Comparison of ENCODE assay signal across 20 cellular contexts in genomic region chr16:19098173-19098572, GRCh38. TPM values are rescaled to one million over a fixed set of nuclear protein-coding genes. Genes with fewer than 3 reads are reported as not detected.
DNase-seq lines count a peak whose midpoint lies in the region; ATAC-seq, FAIRE-seq and TF ChIP-seq lines count a peak whose summit lies in the region.
"Had no signal": no experiment of that assay in that cellular context is flagged by ENCODE, and none has a peak within 500 bp of the region (broad histone marks: within the 10 kb centered on the region; RNA-seq: fewer than 3 reads in every experiment).

No MANE protein-coding gene starts in this region.

- POLR2A ChIA-PET in HepG2 (lab: Yijun Ruan, JAX), result no interaction called here
- POLR2A ChIA-PET in K562 (lab: Yijun Ruan, JAX), result no interaction called here

- H4K20me1 ChIP-seq in HepG2 (ENCODE audit: insufficient read depth, low read length), result no peaks in the 10 kb centered on the region
- H4K20me1 ChIP-seq in K562 (replicated peaks; ENCODE audit: control insufficient read depth, insufficient read depth, low read length), result no peaks in the 10 kb centered on the region
- H4K20me1 ChIP-seq: BLaER1 had no signal

- TF ChIP-seq RAD21 in HepG2 (CRISPR knock-in tag; IDR thresholded peaks at IDR 0.05), result no peak
- TF ChIP-seq RAD21 in K562 (CRISPR knock-in tag; conservative IDR thresholded peaks at IDR 0.05 in 1 of 2, IDR thresholded peaks at IDR 0.05 in 1 of 2), result no peak

- H3K4me2 ChIP-seq in HepG2 (ENCODE audit: low read depth, low read length), result no peak overlapping the region
- no peak overlapping the region for H3K4me2 ChIP-seq in K562 (ENCODE audit: insufficient read depth, low read length)
- H3K4me2 ChIP-seq: BLaER1, GM23338 had no signal

- H3K27ac ChIP-seq in HepG2 (ENCODE audit: extremely low read length, insufficient read depth, low read length), result no peak overlapping the region
- H3K27ac ChIP-seq in right lobe of liver, result no peak overlapping the region
- no peak overlapping the region for H3K27ac ChIP-seq in K562 (ENCODE audit: extremely low read depth, low read depth, low read length)
- H3K27ac ChIP-seq: 22Rv1, BLaER1 had no signal

- ATAC-seq in HepG2 (no peak), right lobe of liver (no peak), K562 (no peak), HG03280 (IDR thresholded peaks at IDR 0.05; ENCODE audit: unreplicated experiment) (no peak), left lobe of liver (no peak)
- ATAC-seq: GM23338 had no signal

- H3K4me3 ChIP-seq in HepG2 (replicated peaks in 1 of 3; ENCODE audit: insufficient read depth in 1 of 3, low read depth in 2 of 3, low read length in 3 of 3), result no peak overlapping the region
- H3K4me3 ChIP-seq in right lobe of liver, result no peak overlapping the region
- no peak overlapping the region for H3K4me3 ChIP-seq in K562
- H3K4me3 ChIP-seq: BLaER1, GM23338 had no signal

- in situ Hi-C loops in HepG2 (cut with HindIII; ENCODE audit: extremely low pct_ligation_motif_present, low pct_unique_long_range_greater_than_20kb) (no loop called here), K562 (cut with MboI) (no loop called here)

- CTCF ChIA-PET in HepG2 (lab: Yijun Ruan, JAX; ENCODE audit: low intra/inter-chr PET ratio, low total read pairs), result no interaction called here
- CTCF ChIA-PET in K562 (lab: Yijun Ruan, JAX; ENCODE audit: low intra/inter-chr PET ratio), result no interaction called here

- no peak for TF ChIP-seq CTCF in HepG2 (CRISPR knock-in tag; IDR thresholded peaks at IDR 0.05)
- no peak for TF ChIP-seq CTCF in right lobe of liver (IDR thresholded peaks at IDR 0.05)
- no peak for TF ChIP-seq CTCF in K562 (IDR thresholded peaks at IDR 0.05 in 2 of 3, conservative IDR thresholded peaks at IDR 0.05 in 1 of 3; ENCODE audit: insufficient read depth in 2 of 3, low read depth in 1 of 3, low read length in 3 of 3)

- H2AFZ ChIP-seq in HepG2 (ENCODE audit: low read length) (no peak overlapping the region), K562 (ENCODE audit: low read depth, low read length) (no peak overlapping the region)
- H2AFZ ChIP-seq: GM23338 had no signal

- H3K79me2 ChIP-seq in HepG2 (ENCODE audit: insufficient read depth, low read length) (no peaks in the 10 kb centered on the region), K562 (ENCODE audit: control insufficient read depth, insufficient read depth, low read length) (no peaks in the 10 kb centered on the region)

- TF ChIP-seq POLR2A in HepG2 (IDR thresholded peaks at IDR 0.05; ENCODE audit: insufficient read depth in 1 of 2, low read depth in 2 of 2, low read length in 2 of 2) (no peak), right lobe of liver (IDR thresholded peaks at IDR 0.05) (no peak), K562 (conservative IDR thresholded peaks at IDR 0.05) (no peak)

- no peak for DNase-seq in HepG2 (ENCODE audit: low spot score)
- no peak for DNase-seq in right lobe of liver
- no peak for DNase-seq in K562 (ENCODE audit: extremely low read depth in 1 of 4, low spot score in 3 of 4)
- peak; percentile 9 for DNase-seq in mesenteric fat pad (ENCODE audit: low spot score)
- DNase-seq in left lobe of liver (ENCODE audit: low spot score), result no peak
- DNase-seq: CD4-positive, alpha-beta T cell; CD8-positive, alpha-beta memory T cell; DMS 273 treated with DMSO at 0.1 percent for 48 hours; DMS79; EL; GDM1; H9 had no signal

- H3K36me3 ChIP-seq in HepG2 (replicated peaks in 1 of 2; ENCODE audit: control insufficient read depth in 1 of 2, insufficient read depth in 2 of 2, low read length in 2 of 2) (no peaks in the 10 kb centered on the region), right lobe of liver (no peaks in the 10 kb centered on the region), K562 (ENCODE audit: control insufficient read depth, insufficient read depth, low read length) (no peaks in the 10 kb centered on the region)
- H3K36me3 ChIP-seq: BLaER1 had no signal

- H3K4me1 ChIP-seq in HepG2 (ENCODE audit: insufficient read depth, low read length) (peaks cover 26% of the 10 kb centered on the region), right lobe of liver (peaks cover 0 to 12% (median 0%) of the 10 kb centered on the region in 4 donors), K562 (replicated peaks in 1 of 2; ENCODE audit: control insufficient read depth in 2 of 2, insufficient read depth in 2 of 2, low read length in 2 of 2) (peaks cover 0 to 10% of the 10 kb centered on the region in 2 experiments; a peak in 1 of 5 replicates)
- H3K4me1 ChIP-seq: BLaER1 had no signal

- FAIRE-seq in HepG2 (lab: Jason Lieb, UNC) (no peak), K562 (lab: Jason Lieb, UNC) (no peak)
- FAIRE-seq: A204.1, D721Med, GM12891, GM18507 had no signal

- no TSS peak for BruUV-seq in HepG2 (replicated peaks; lab: Mats Ljungman, UMichigan)
- no TSS peak for BruUV-seq in K562 (replicated peaks; lab: Mats Ljungman, UMichigan)

- H3K27me3 ChIP-seq in HepG2 (ENCODE audit: control insufficient read depth in 1 of 2, insufficient read depth in 2 of 2, low read length in 2 of 2) (peaks cover 2 to 7% of the 10 kb centered on the region in 2 experiments; a peak in 2 of 5 replicates), right lobe of liver (no peaks in the 10 kb centered on the region), K562 (ENCODE audit: control insufficient read depth in 2 of 2, insufficient read depth in 2 of 2, low read length in 2 of 2) (peaks cover 0 to 4% of the 10 kb centered on the region in 2 experiments; a peak in 1 of 5 replicates)
- H3K27me3 ChIP-seq: BLaER1 had no signal

- H3K9ac ChIP-seq in HepG2 (ENCODE audit: insufficient read depth, low read depth, low read length), result no peak overlapping the region
- no peak overlapping the region for H3K9ac ChIP-seq in K562 (ENCODE audit: insufficient read depth in 1 of 2, low read depth in 2 of 2, low read length in 2 of 2)
- H3K9ac ChIP-seq: BLaER1 had no signal

- intact Hi-C loops in HepG2 (cut with micrococcal nuclease; ENCODE audit: unreplicated experiment) (no loop called here), right lobe of liver (cut with DNase I) (no loop called here), K562 (cut with micrococcal nuclease) (no loop called here)

- H3K9me3 ChIP-seq in HepG2 (ENCODE audit: low read length) (no peaks in the 10 kb centered on the region), right lobe of liver (no peaks in the 10 kb centered on the region), K562 (replicated peaks; ENCODE audit: control insufficient read depth, insufficient read depth, low read depth, low read length) (peaks cover 2% of the 10 kb centered on the region; the same call in 1 of the 2 replicates)

- WGBS in HepG2 (ENCODE audit: low lambda C conversion rate), result 5% methylated on average over 1 of the region's 1 CpG
- 100% methylated on average over 1 of the region's 1 CpG for WGBS in right lobe of liver (ENCODE audit: insufficient coverage, low coverage, low lambda C conversion rate, missing lambda C conversion rate)
- WGBS in K562 (ENCODE audit: insufficient coverage, low coverage, missing lambda C conversion rate), result 11% methylated on average over 1 of the region's 1 CpG

- no peaks in the 10 kb centered on the region for H3K9me1 ChIP-seq in K562 (ENCODE audit: control insufficient read depth, insufficient read depth, low read length)

- TF ChIP-seq EP300 in HepG2 (IDR thresholded peaks at IDR 0.05; ENCODE audit: low read depth in 2 of 2, low read length in 2 of 2) (no peak), HepG2 (CRISPR knock-in tag; IDR thresholded peaks at IDR 0.05; ENCODE audit: borderline replicate concordance) (no peak), K562 (IDR thresholded peaks at IDR 0.05; ENCODE audit: low read length) (no peak)

RNA-seq across cellular contexts. Expression of gene ITPRIPL2, which starts 15.6 kb away (rescaled TPM):
- total RNA-seq in HepG2 (2016; rRNA removed; fragmentation: Illumina TruSeq; extraction: Trizol), result 11.7 and 12.6 TPM in 2 replicates
- 1.3 and 1.4 TPM in 2 replicates for total RNA-seq in HepG2 (2016; cell fraction: cytosol; rRNA removed; fragmentation: Illumina TruSeq; extraction: Trizol; ENCODE audit: low read depth)
- 9.9 and 12.5 TPM in 2 replicates for total RNA-seq in HepG2 (2016; cell fraction: insoluble cytoplasmic fraction; rRNA removed; fragmentation: Illumina TruSeq; extraction: Trizol)
- total RNA-seq in HepG2 (2016; cell fraction: membrane; rRNA removed; fragmentation: Illumina TruSeq; extraction: Trizol), result 6.5 and 6.9 TPM in 2 replicates
- 12.3 and 13.3 TPM in 2 replicates for total RNA-seq in HepG2 (2016; cell fraction: nucleus; rRNA removed; fragmentation: Illumina TruSeq; extraction: Trizol)
- 5.9 and 7.6 TPM in 2 replicates for polyA plus RNA-seq in HepG2 (2011; rRNA removed)
- 5.4 and 6.5 TPM in 2 replicates for polyA plus RNA-seq in HepG2 (2011; cell fraction: cytosol; rRNA removed)
- 13.1 and 13.2 TPM in 2 replicates for polyA plus RNA-seq in HepG2 (2011; cell fraction: nucleus; rRNA removed)
- 4.2 and 5.8 TPM in 2 replicates for polyA plus RNA-seq in HepG2 (2012)
- polyA plus RNA-seq in HepG2 (2016; cell fraction: cytosol; fragmentation: Illumina TruSeq; extraction: Trizol; ENCODE audit: low read depth), result 0.55 and 0.58 TPM in 2 replicates
- 4.7 and 5.5 TPM in 2 replicates for polyA plus RNA-seq in HepG2 (2016; cell fraction: insoluble cytoplasmic fraction; fragmentation: Illumina TruSeq; extraction: Trizol; ENCODE audit: low read depth)
- polyA plus RNA-seq in HepG2 (2016; cell fraction: membrane; fragmentation: Illumina TruSeq; extraction: Trizol; ENCODE audit: low read depth), result 1.4 and 1.5 TPM in 2 replicates
- polyA plus RNA-seq in HepG2 (2016; cell fraction: nucleus; fragmentation: Illumina TruSeq; extraction: Trizol; ENCODE audit: insufficient read depth, low read depth), result 10.7 and 12.0 TPM in 2 replicates
- 13.8 and 32.7 TPM in 2 replicates for polyA minus RNA-seq in HepG2 (2011; rRNA and poly(A)+ RNA removed; ENCODE audit: low replicate concordance)
- 17.7 TPM in 2 replicates for polyA minus RNA-seq in HepG2 (2011; cell fraction: cytosol; rRNA and poly(A)+ RNA removed)
- 13.6 and 16.7 TPM in 2 replicates for polyA minus RNA-seq in HepG2 (2011; cell fraction: nucleus; rRNA and poly(A)+ RNA removed)
- total RNA-seq in right lobe of liver, result 10 to 100 TPM; 12.2 to 23.5 (median 17.7) TPM
- 1.7 and 2.8 TPM in 2 replicates for total RNA-seq in K562 (2011; cell fraction: chromatin; rRNA removed; ENCODE audit: low replicate concordance)
- 2.4 and 2.8 TPM in 2 replicates for total RNA-seq in K562 (2011; cell fraction: nucleolus; rRNA removed)
- 2.9 and 4.4 TPM in 2 replicates for total RNA-seq in K562 (2011; cell fraction: nucleoplasm; rRNA removed)
- 0.64 and 1.4 TPM in 2 replicates for total RNA-seq in K562 (2014; rRNA removed)
- 0.76 and 0.80 TPM in 2 replicates for total RNA-seq in K562 (2014; rRNA removed; fragmentation: Illumina TruSeq; extraction: Trizol)
- total RNA-seq in K562 (2015; rRNA removed; fragmentation: Illumina TruSeq; extraction: Trizol), result 0.58 and 0.75 TPM in 2 replicates
- 2.1 and 2.2 TPM in 2 replicates for total RNA-seq in K562 (2021)
- polyA plus RNA-seq in K562 (2011; rRNA removed), result 0.65 and 0.77 TPM in 2 replicates
- 0.65 and 1.1 TPM in 2 replicates for polyA plus RNA-seq in K562 (2011; cell fraction: cytosol; rRNA removed)
- 0.66 and 1.5 TPM in 2 replicates for polyA plus RNA-seq in K562 (2011; cell fraction: nucleus; rRNA removed)
- polyA plus RNA-seq in K562 (2012), result 0.74 and 1.3 TPM in 2 replicates
- 0.48 and 0.54 TPM in 2 replicates for polyA plus RNA-seq in K562 (2014; fragmentation: Illumina TruSeq; extraction: Trizol)
- under 1 TPM; 0.04 to 0.11 TPM for polyA plus RNA-seq in K562 (2014; fragmentation: Nextera tagmentation; extraction: Ambion mirVana)
- 0.45 and 1.3 TPM in 2 replicates for polyA plus RNA-seq in K562 (2014; rRNA removed)
- 1.0 and 1.2 TPM in 2 replicates for polyA minus RNA-seq in K562 (2011; rRNA and poly(A)+ RNA removed)
- 1.2 and 1.8 TPM in 2 replicates for polyA minus RNA-seq in K562 (2011; cell fraction: cytosol; rRNA and poly(A)+ RNA removed)
- 1.2 and 1.8 TPM in 2 replicates for polyA minus RNA-seq in K562 (2011; cell fraction: nucleus; rRNA and poly(A)+ RNA removed)
- total RNA-seq in mesenteric fat pad, result 89.8 TPM
- total RNA-seq in left lobe of liver, result 16.2 TPM

RNA-seq across cellular contexts. Expression of gene COQ7, which starts 30.8 kb away (rescaled TPM):
- 45.7 and 50.6 TPM in 2 replicates for total RNA-seq in HepG2 (2016; rRNA removed; fragmentation: Illumina TruSeq; extraction: Trizol)
- total RNA-seq in HepG2 (2016; cell fraction: cytosol; rRNA removed; fragmentation: Illumina TruSeq; extraction: Trizol; ENCODE audit: low read depth), result 8.3 and 9.3 TPM in 2 replicates
- total RNA-seq in HepG2 (2016; cell fraction: insoluble cytoplasmic fraction; rRNA removed; fragmentation: Illumina TruSeq; extraction: Trizol), result 42.0 and 58.8 TPM in 2 replicates
- 17.4 and 19.5 TPM in 2 replicates for total RNA-seq in HepG2 (2016; cell fraction: membrane; rRNA removed; fragmentation: Illumina TruSeq; extraction: Trizol)
- total RNA-seq in HepG2 (2016; cell fraction: nucleus; rRNA removed; fragmentation: Illumina TruSeq; extraction: Trizol), result 25.7 and 30.2 TPM in 2 replicates
- 16.3 and 20.1 TPM in 2 replicates for polyA plus RNA-seq in HepG2 (2011; rRNA removed)
- polyA plus RNA-seq in HepG2 (2011; cell fraction: cytosol; rRNA removed), result 22.4 and 24.8 TPM in 2 replicates
- polyA plus RNA-seq in HepG2 (2011; cell fraction: nucleus; rRNA removed), result 21.8 and 23.8 TPM in 2 replicates
- polyA plus RNA-seq in HepG2 (2012), result 20.0 and 27.9 TPM in 2 replicates
- polyA plus RNA-seq in HepG2 (2016; cell fraction: cytosol; fragmentation: Illumina TruSeq; extraction: Trizol; ENCODE audit: low read depth), result 8.7 and 10.9 TPM in 2 replicates
- 48.9 and 53.9 TPM in 2 replicates for polyA plus RNA-seq in HepG2 (2016; cell fraction: insoluble cytoplasmic fraction; fragmentation: Illumina TruSeq; extraction: Trizol; ENCODE audit: low read depth)
- 14.7 and 15.1 TPM in 2 replicates for polyA plus RNA-seq in HepG2 (2016; cell fraction: membrane; fragmentation: Illumina TruSeq; extraction: Trizol; ENCODE audit: low read depth)
- polyA plus RNA-seq in HepG2 (2016; cell fraction: nucleus; fragmentation: Illumina TruSeq; extraction: Trizol; ENCODE audit: insufficient read depth, low read depth), result 39.3 and 45.1 TPM in 2 replicates
- 14.1 and 24.6 TPM in 2 replicates for polyA minus RNA-seq in HepG2 (2011; rRNA and poly(A)+ RNA removed; ENCODE audit: low replicate concordance)
- 13.8 and 14.6 TPM in 2 replicates for polyA minus RNA-seq in HepG2 (2011; cell fraction: cytosol; rRNA and poly(A)+ RNA removed)
- 52.5 and 60.9 TPM in 2 replicates for polyA minus RNA-seq in HepG2 (2011; cell fraction: nucleus; rRNA and poly(A)+ RNA removed)
- total RNA-seq in right lobe of liver, result 10 to 100 TPM in 3 of 6 experiments, 1 to 10 TPM in 3; 7.9 to 11.3 (median 9.9) TPM
- 15.2 and 20.2 TPM in 2 replicates for total RNA-seq in K562 (2011; cell fraction: chromatin; rRNA removed; ENCODE audit: low replicate concordance)
- 14.1 and 16.3 TPM in 2 replicates for total RNA-seq in K562 (2011; cell fraction: nucleolus; rRNA removed)
- total RNA-seq in K562 (2011; cell fraction: nucleoplasm; rRNA removed), result 16.9 and 18.6 TPM in 2 replicates
- 22.1 and 23.3 TPM in 2 replicates for total RNA-seq in K562 (2014; rRNA removed)
- 11.2 and 13.0 TPM in 2 replicates for total RNA-seq in K562 (2014; rRNA removed; fragmentation: Illumina TruSeq; extraction: Trizol)
- total RNA-seq in K562 (2015; rRNA removed; fragmentation: Illumina TruSeq; extraction: Trizol), result 12.2 and 13.0 TPM in 2 replicates
- 22.5 and 23.4 TPM in 2 replicates for total RNA-seq in K562 (2021)
- 12.2 and 15.2 TPM in 2 replicates for polyA plus RNA-seq in K562 (2011; rRNA removed)
- polyA plus RNA-seq in K562 (2011; cell fraction: cytosol; rRNA removed), result 10.2 and 11.2 TPM in 2 replicates
- polyA plus RNA-seq in K562 (2011; cell fraction: nucleus; rRNA removed), result 5.8 and 6.8 TPM in 2 replicates
- 11.7 and 15.8 TPM in 2 replicates for polyA plus RNA-seq in K562 (2012)
- polyA plus RNA-seq in K562 (2014; fragmentation: Illumina TruSeq; extraction: Trizol), result 19.6 and 24.0 TPM in 2 replicates
- polyA plus RNA-seq in K562 (2014; fragmentation: Nextera tagmentation; extraction: Ambion mirVana), result 1 to 10 TPM; 2.3 to 3.5 TPM
- 26.1 and 33.4 TPM in 2 replicates for polyA plus RNA-seq in K562 (2014; rRNA removed)
- polyA minus RNA-seq in K562 (2011; rRNA and poly(A)+ RNA removed), result 18.8 and 21.9 TPM in 2 replicates
- polyA minus RNA-seq in K562 (2011; cell fraction: cytosol; rRNA and poly(A)+ RNA removed), result 3.1 and 9.2 TPM in 2 replicates
- polyA minus RNA-seq in K562 (2011; cell fraction: nucleus; rRNA and poly(A)+ RNA removed), result 7.8 and 10.3 TPM in 2 replicates
- total RNA-seq in mesenteric fat pad, result 11.3 TPM
- 8.4 TPM for total RNA-seq in left lobe of liver

Comparison
In these comparisons a context has a peak if more than half of its experiments do, and no peak if none do; other contexts are left out.
1. Of the 241 proteins assayed by ChIP-seq in both HepG2 and K562: peak only in HepG2: CHD4; only in K562: none; in both: ZNF12; in neither: 239.